1 cellular context compared by ENCODE assay signal in genomic region chr12:114096461-114096860, GRCh38.
TF ChIP-seq lines count a peak whose summit lies in the region.

No MANE protein-coding gene starts in this region.

TF ChIP-seq in IMR-90, 13 proteins besides CTCF, POLR2A, EP300 and RAD21 (continued from another document):
- TF ChIP-seq RCOR1 (IDR thresholded peaks at IDR 0.05; ENCODE audit: insufficient replicate concordance, low read length) = no peak
TF ChIP-seq in IMR-90: peak in this region for 0.
